In the genomic region with DNA sequence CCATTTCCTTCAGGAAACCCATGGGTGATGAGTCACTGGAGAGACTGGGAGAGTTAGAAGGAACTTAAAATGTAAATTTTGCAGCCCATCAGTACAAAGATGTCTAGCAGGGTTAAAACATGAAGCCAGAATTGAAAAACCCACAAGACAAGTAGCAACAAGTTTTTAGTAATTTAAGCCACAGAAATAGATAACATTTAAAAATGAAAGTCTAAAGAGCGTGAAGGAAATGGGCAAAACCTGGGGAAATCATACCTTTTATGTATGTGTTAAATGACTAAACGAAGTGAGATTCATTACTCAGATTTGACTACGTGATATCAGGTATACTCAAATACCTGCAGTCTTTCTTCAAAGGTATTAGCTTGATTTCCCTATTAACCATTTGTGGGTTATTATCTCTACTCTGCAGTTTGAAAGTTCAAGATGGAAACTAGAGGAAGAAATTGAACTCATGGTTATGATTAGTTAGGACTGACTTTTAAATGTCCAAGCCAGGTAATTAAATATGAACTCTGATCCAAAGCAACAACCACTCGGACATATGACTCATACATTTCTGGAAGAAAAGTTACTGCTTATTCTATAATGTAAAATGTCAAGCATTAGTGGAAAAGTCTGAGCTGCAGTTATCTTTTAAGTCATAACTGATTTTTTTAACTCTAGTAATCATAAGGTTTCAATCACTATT, we compare ENCODE assay signal across 8 cellular contexts.
A peak's percentile ranks its signal among the peaks of the same experiment; 100 is the strongest.
DNase-seq lines count a peak whose midpoint lies in the region; ATAC-seq and TF ChIP-seq lines count a peak whose summit lies in the region.

No MANE protein-coding gene starts in this region.

- no peak overlapping the region for H4K91ac ChIP-seq in IMR-90 (ENCODE audit: insufficient read depth, low read depth, low read length)

- BruUV-seq in IMR-90 (replicated peaks; lab: Mats Ljungman, UMichigan) = no TSS peak

- peaks cover 3% of the 10 kb centered on the region; the same call in 1 of the 2 replicates for H3K9me1 ChIP-seq in IMR-90 (ENCODE audit: insufficient read depth, low read length)

- ATAC-seq in GM21367 (IDR thresholded peaks at IDR 0.05; ENCODE audit: unreplicated experiment) (peak; percentile 34), IMR-90 (ENCODE audit: low read depth) (peak; percentile 49; the same call in 1 of the 2 replicates), GM21786 (IDR thresholded peaks at IDR 0.05; ENCODE audit: unreplicated experiment) (no peak)

- TF ChIP-seq POLR2A in IMR-90 (IDR thresholded peaks at IDR 0.05; ENCODE audit: low read depth, low read length) = no peak

- dilution Hi-C loops in IMR-90 (cut with HindIII; ENCODE audit: low sequenced_read_pairs, unreplicated experiment) = no loop called here

- H3K4me1 ChIP-seq in CD4-positive, alpha-beta memory T cell (ENCODE audit: insufficient read depth, low read length) = peaks cover 25% of the 10 kb centered on the region
- H3K4me1 ChIP-seq in IMR-90 (ENCODE audit: control insufficient read depth, insufficient read depth, low read length) = peaks cover 6% of the 10 kb centered on the region
- H3K4me1 ChIP-seq in fibroblast of lung (ENCODE audit: control insufficient read depth, extremely low read depth, insufficient read depth, low read length) = peaks cover 12% of the 10 kb centered on the region

- H2AK5ac ChIP-seq in IMR-90 (ENCODE audit: low read depth, low read length) = no peak overlapping the region

- in situ Hi-C loops in IMR-90 (cut with MboI; ENCODE audit: low sequenced_read_pairs) = no loop called here

- H3K36me3 ChIP-seq in CD4-positive, alpha-beta memory T cell (ENCODE audit: insufficient read depth, low read length) = no peaks in the 10 kb centered on the region
- H3K36me3 ChIP-seq in IMR-90 (ENCODE audit: control insufficient read depth, insufficient read depth, low read length) (no peaks in the 10 kb centered on the region), fibroblast of lung (ENCODE audit: control insufficient read depth, insufficient read depth, low read length) (no peaks in the 10 kb centered on the region)

- peak overlapping the region; percentile 12; the same call in 1 of the 2 replicates for H2BK120ac ChIP-seq in IMR-90 (ENCODE audit: low read depth, low read length)

- no peak overlapping the region for H3K9ac ChIP-seq in IMR-90 (ENCODE audit: low read depth, low read length)
- H3K9ac ChIP-seq in fibroblast of lung (ENCODE audit: insufficient read depth, low read length) = no peak overlapping the region

- H3K18ac ChIP-seq in IMR-90 (ENCODE audit: low read depth, low read length) = no peak overlapping the region; the same call in 1 of the 2 replicates

- H3K14ac ChIP-seq in IMR-90 (replicated peaks; ENCODE audit: low read depth, low read length) = no peak overlapping the region

- no peak overlapping the region for H2BK20ac ChIP-seq in IMR-90 (ENCODE audit: low read depth, low read length)

- no peak for TF ChIP-seq RAD21 in IMR-90 (IDR thresholded peaks at IDR 0.05; ENCODE audit: low read length)

- no CpG with 5 or more reads among the region's 4 CpGs for WGBS in IMR-90 (ENCODE audit: extremely low coverage in 2 of 2, insufficient read length in 1 of 2), 2 experiments

- no peak for DNase-seq in CD4-positive, alpha-beta memory T cell
- peak; percentile 70 for DNase-seq in IMR-90
- DNase-seq in fibroblast of lung (ENCODE audit: low read depth in 2 of 2) = peak; percentile 60 to 82
- no peak for DNase-seq in DMS153 (lab: John Stamatoyannopoulos, UW)
- DNase-seq in NCI-H774 (lab: John Stamatoyannopoulos, UW) = no peak
- DNase-seq in NCI-H1048 (lab: John Stamatoyannopoulos, UW) = no peak

- CTCF ChIA-PET in CD4-positive, alpha-beta memory T cell (lab: Charles Lee; ENCODE audit: partially characterized antibody) = no interaction called here
- CTCF ChIA-PET in IMR-90 (lab: Yijun Ruan, JAX) = no interaction called here

- H2AK9ac ChIP-seq in IMR-90 (replicated peaks; ENCODE audit: low read depth, low read length, poor library complexity) = no peak overlapping the region

- peak overlapping the region in 4 of 7 donors; percentile 12 to 54 (median 34) for H3K27ac Mint-ChIP-seq in CD4-positive, alpha-beta memory T cell

- no peak overlapping the region for H3K23ac ChIP-seq in IMR-90 (ENCODE audit: low read depth, low read length)

- intact Hi-C loops in CD4-positive, alpha-beta memory T cell (cut with micrococcal nuclease) = no loop called here
- intact Hi-C loops in IMR-90 (cut with micrococcal nuclease) = loop anchor here (5.0 kb wide), 1 partner anchor 63 kb away; no protein-coding TSS in a partner anchor

- H3K56ac ChIP-seq in IMR-90 (ENCODE audit: extremely low read depth, insufficient read depth, low read length) = no peak overlapping the region

- peaks cover 43 to 61% (median 50%) of the 10 kb centered on the region in 4 donors for H3K4me1 Mint-ChIP-seq in CD4-positive, alpha-beta memory T cell

- H2AFZ ChIP-seq in IMR-90 (replicated peaks; ENCODE audit: low read length, poor library complexity) (no peak overlapping the region), fibroblast of lung (ENCODE audit: low read length) (no peak overlapping the region)

- no peaks in the 10 kb centered on the region for H3K27me3 Mint-ChIP-seq in CD4-positive, alpha-beta memory T cell

- H4K20me1 ChIP-seq in IMR-90 (ENCODE audit: insufficient read depth, low read length) (no peaks in the 10 kb centered on the region; the same call in 1 of the 2 replicates), fibroblast of lung (ENCODE audit: control insufficient read depth, extremely low read depth, insufficient read depth, low read length) (no peaks in the 10 kb centered on the region)

- no peak overlapping the region for H3K27ac ChIP-seq in CD4-positive, alpha-beta memory T cell (ENCODE audit: low read depth, low read length)
- H3K27ac ChIP-seq in IMR-90 (ENCODE audit: insufficient read depth, low read length) = no peak overlapping the region
- no peak overlapping the region for H3K27ac ChIP-seq in fibroblast of lung (ENCODE audit: insufficient read depth, low read length)

- H3K4me3 ChIP-seq in CD4-positive, alpha-beta memory T cell (ENCODE audit: low read length in 2 of 2) = no peak overlapping the region
- H3K4me3 ChIP-seq in IMR-90 (ENCODE audit: insufficient read depth, low read depth, low read length) = no peak overlapping the region
- H3K4me3 ChIP-seq in fibroblast of lung (replicated peaks in 1 of 4; ENCODE audit: control extremely low read depth in 1 of 4, insufficient read depth in 1 of 4, low read depth in 3 of 4, low read length in 4 of 4) = no peak overlapping the region

- peaks cover 0 to 4% (median 0%) of the 10 kb centered on the region in 8 donors for H3K9me3 Mint-ChIP-seq in CD4-positive, alpha-beta memory T cell

- H4K5ac ChIP-seq in IMR-90 (ENCODE audit: low read depth, low read length) = no peak overlapping the region

- H2BK5ac ChIP-seq in IMR-90 (ENCODE audit: low read depth, low read length, poor library complexity, severe bottlenecking) = peak overlapping the region; percentile 62

- H3K36me3 Mint-ChIP-seq in CD4-positive, alpha-beta memory T cell = peaks cover 4 to 14% of the 10 kb centered on the region in 2 donors

- TF ChIP-seq CTCF in IMR-90 (conservative IDR thresholded peaks at IDR 0.05; ENCODE audit: low read depth, low read length) (no peak), fibroblast of lung (conservative IDR thresholded peaks at IDR 0.05 in 1 of 2, IDR thresholded peaks at IDR 0.05 in 1 of 2; ENCODE audit: low read depth in 1 of 2, low read length in 2 of 2) (no peak)

- H3K4me3 Mint-ChIP-seq in CD4-positive, alpha-beta memory T cell = peak overlapping the region in 5 of 8 donors; percentile 6 to 45 (median 33)

- no peaks in the 10 kb centered on the region for H3K79me1 ChIP-seq in IMR-90 (ENCODE audit: low read depth in 1 of 2, low read length in 2 of 2)

- no peaks in the 10 kb centered on the region for H3K9me3 ChIP-seq in CD4-positive, alpha-beta memory T cell (ENCODE audit: control insufficient read depth in 1 of 2, low read length in 2 of 2)
- 0 out of 2 replicates have a peak, but pooled peaks cover 2% of the 10 kb centered on the region for H3K9me3 ChIP-seq in IMR-90 (ENCODE audit: control insufficient read depth, insufficient read depth, low read length)
- H3K9me3 ChIP-seq in fibroblast of lung (ENCODE audit: control insufficient read depth, insufficient read depth, low read depth, low read length) = no peaks in the 10 kb centered on the region

- H2BK15ac ChIP-seq in IMR-90 (ENCODE audit: low read depth, low read length) = no peak overlapping the region

- no peaks in the 10 kb centered on the region for H3K79me2 ChIP-seq in fibroblast of lung (ENCODE audit: control insufficient read depth, insufficient read depth, low read length)

- H3K4me2 ChIP-seq in IMR-90 (ENCODE audit: low read depth, low read length) (peak overlapping the region; percentile 71; the same call in 1 of the 2 replicates), fibroblast of lung (ENCODE audit: extremely low read depth, insufficient read depth, low read length) (no peak overlapping the region)

- POLR2A ChIA-PET in CD4-positive, alpha-beta memory T cell (lab: Charles Lee; ENCODE audit: partially characterized antibody) = no interaction called here
- POLR2A ChIA-PET in IMR-90 (lab: Charles Lee; ENCODE audit: unreplicated experiment) = no interaction called here

- no peaks in the 10 kb centered on the region for H3K27me3 ChIP-seq in CD4-positive, alpha-beta memory T cell (ENCODE audit: insufficient read depth, low read length)
- H3K27me3 ChIP-seq in IMR-90 (ENCODE audit: control insufficient read depth, insufficient read depth, low read length) (no peaks in the 10 kb centered on the region), fibroblast of lung (ENCODE audit: control insufficient read depth, insufficient read depth, low read length) (no peaks in the 10 kb centered on the region)

- peak overlapping the region in 1 of 2 experiments; percentile 29; a peak in 1 of 4 replicates for H4K8ac ChIP-seq in IMR-90 (ENCODE audit: low read depth in 2 of 2, low read length in 2 of 2)

- no peak overlapping the region for H3K4ac ChIP-seq in IMR-90 (ENCODE audit: low read depth, low read length)

TF ChIP-seq in IMR-90, 13 proteins besides CTCF, POLR2A, EP300 and RAD21:
- TF ChIP-seq FOS (IDR thresholded peaks at IDR 0.05; ENCODE audit: low read depth, low read length) (peak; percentile 46), CEBPB (IDR thresholded peaks at IDR 0.05; ENCODE audit: low read depth, low read length) (no peak)

Comparison
In these comparisons a context has a peak if more than half of its experiments do, and no peak if none do; other contexts are left out.
1. DNase-seq: peak in IMR-90 (single experiment) and fibroblast of lung (2 of 2); none in CD4-positive, alpha-beta memory T cell (0 of 5), DMS153 (single experiment), NCI-H774 (single experiment) and NCI-H1048 (single experiment).